10 cellular contexts compared by ENCODE assay signal in genomic region chr19:15008308-15008707, GRCh38. TPM values are rescaled to one million over a fixed set of nuclear protein-coding genes. Genes with fewer than 3 reads are reported as not detected.
"Had no signal": no experiment of that assay in that cellular context is flagged by ENCODE, and none has a peak within 500 bp of the region (broad histone marks: within the 10 kb centered on the region; RNA-seq: fewer than 3 reads in every experiment).

No MANE protein-coding gene starts in this region.

- FAIRE-seq: HepG2, HTR-8/SVneo, K562 had no signal

- ATAC-seq: HepG2, K562 had no signal

- H3K27ac ChIP-seq: HL-60 had no signal

- H3K4me3 ChIP-seq: K562 had no signal

- DNase-seq: IMR-90, KBM-7, KG1 had no signal

RNA-seq across cellular contexts. Expression of gene SLC1A6, which starts 28.6 kb away (rescaled TPM):
- total RNA-seq: HepG2, HT-29, HT1080, IMR-90, K562 had no signal
- polyA plus RNA-seq: HepG2, IgD-negative memory B cell, IMR-90, K562 had no signal

RNA-seq across cellular contexts. Expression of gene CASP14, which starts 41.0 kb away (rescaled TPM):
- total RNA-seq: HepG2, HT-29, IMR-90, K562 had no signal
- polyA plus RNA-seq: HepG2, IgD-negative memory B cell, IMR-90, K562 had no signal
